ENCODE assay signal across 1 cellular context in genomic region chr18:74360852-74361640, GRCh38.
TF ChIP-seq lines count a peak whose summit lies in the region.

No MANE protein-coding gene starts in this region.

TF ChIP-seq in H1, 55 proteins besides CTCF, POLR2A, EP300 and RAD21:
- TF ChIP-seq CREB1 (IDR thresholded peaks at IDR 0.05), result no peak
- no peak for TF ChIP-seq JUN (IDR thresholded peaks at IDR 0.05; ENCODE audit: low read depth, low read length)
- no peak for TF ChIP-seq PHF8 (conservative IDR thresholded peaks at IDR 0.05; ENCODE audit: low read depth, low read length)
- no peak for TF ChIP-seq NRF1 (IDR thresholded peaks at IDR 0.05; ENCODE audit: low read depth, low read length)
- TF ChIP-seq ATF2 (IDR thresholded peaks at IDR 0.05; ENCODE audit: low read length), result no peak
- no peak for TF ChIP-seq SIX5 (IDR thresholded peaks at IDR 0.05; ENCODE audit: low read depth, low read length)
- TF ChIP-seq EGR1 (IDR thresholded peaks at IDR 0.05; ENCODE audit: borderline replicate concordance, low read depth, low read length), result no peak
- TF ChIP-seq CBX5 (IDR thresholded peaks at IDR 0.05; ENCODE audit: low read depth, low read length), result no peak
- no peak for TF ChIP-seq YY1 (IDR thresholded peaks at IDR 0.05; ENCODE audit: low read depth, low read length)
- TF ChIP-seq RBBP5 (IDR thresholded peaks at IDR 0.05; ENCODE audit: borderline replicate concordance, low read depth, low read length), result no peak
- no peak for TF ChIP-seq SAP30 (IDR thresholded peaks at IDR 0.05; ENCODE audit: insufficient read depth, insufficient replicate concordance, low read length)
- no peak for TF ChIP-seq SIN3A (conservative IDR thresholded peaks at IDR 0.05 in 1 of 2, IDR thresholded peaks at IDR 0.05 in 1 of 2; ENCODE audit: low read depth in 1 of 2, low read length in 2 of 2)
- TF ChIP-seq ASH2L (IDR thresholded peaks at IDR 0.05; ENCODE audit: low read length), result no peak
- TF ChIP-seq TBP (IDR thresholded peaks at IDR 0.05; ENCODE audit: low read depth, low read length), result no peak
